In genomic region chr7:17545348-17545747, GRCh38 we compare ENCODE assay signal across 26 cellular contexts.
DNase-seq lines count a peak whose midpoint lies in the region; ATAC-seq, FAIRE-seq and TF ChIP-seq lines count a peak whose summit lies in the region.
"Had no signal": no experiment of that assay in that cellular context is flagged by ENCODE, and none has a peak within 500 bp of the region (broad histone marks: within the 10 kb centered on the region; RNA-seq: fewer than 3 reads in every experiment).

No MANE protein-coding gene starts in this region.

- H3K9me2 ChIP-seq in GM23248 (ENCODE audit: insufficient read depth) = no peaks in the 10 kb centered on the region

- peak; percentile 58 for FAIRE-seq in kidney (lab: Jason Lieb, UNC)
- FAIRE-seq: colon, GM18507, H1, K562 had no signal

- intact Hi-C loops in kidney (cut with DNase I) (no loop called here), sigmoid colon (cut with DNase I) (no loop called here), thyroid gland (cut with DNase I) (no loop called here)

- peak overlapping the region; percentile 64 for H3K4me2 ChIP-seq in GM23248 (ENCODE audit: unreplicated experiment)
- H3K4me2 ChIP-seq: BLaER1 treated with 17β-estradiol and CSF1 and Interleukin-3, amounts not matched to agents 10 nM and 100 nM had no signal

- in situ Hi-C loops in GM23248 (cut with MboI) = no loop called here

- no peak for TF ChIP-seq CTCF in cardiac fibroblast (IDR thresholded peaks at IDR 0.05; ENCODE audit: low read depth, low read length)
- no peak for TF ChIP-seq CTCF in kidney (IDR thresholded peaks at IDR 0.05; ENCODE audit: borderline replicate concordance, extremely low read depth, insufficient read depth)
- TF ChIP-seq CTCF in sigmoid colon (IDR thresholded peaks at IDR 0.05) = no peak
- no peak for TF ChIP-seq CTCF in thyroid gland (IDR thresholded peaks at IDR 0.05)

- H3K27me3 ChIP-seq in GM23248 (replicated peaks; ENCODE audit: insufficient read depth) (no peaks in the 10 kb centered on the region), sigmoid colon (no peaks in the 10 kb centered on the region), thyroid gland (no peaks in the 10 kb centered on the region)
- H3K27me3 ChIP-seq: BLaER1 treated with 17β-estradiol and CSF1 and Interleukin-3, amounts not matched to agents 10 nM and 100 nM; esophagus muscularis mucosa; upper lobe of right lung had no signal

- TF ChIP-seq POLR2A in sigmoid colon (IDR thresholded peaks at IDR 0.05) (no peak), thyroid gland (IDR thresholded peaks at IDR 0.05) (no peak)

- H4K20me1 ChIP-seq in GM23248 (ENCODE audit: insufficient read depth) = no peaks in the 10 kb centered on the region
- H4K20me1 ChIP-seq: BLaER1 treated with 17β-estradiol and CSF1 and Interleukin-3, amounts not matched to agents 10 nM and 100 nM had no signal

- no peaks in the 10 kb centered on the region for H3K79me2 ChIP-seq in GM23248 (ENCODE audit: insufficient read depth)

- H3K9me3 ChIP-seq in GM23248 (ENCODE audit: low read depth) (no peaks in the 10 kb centered on the region), kidney (ENCODE audit: control insufficient read depth in 1 of 2, low read length in 2 of 2) (no peaks in the 10 kb centered on the region), sigmoid colon (no peaks in the 10 kb centered on the region), thyroid gland (no peaks in the 10 kb centered on the region)
- H3K9me3 ChIP-seq: BLaER1 treated with 17β-estradiol and CSF1 and Interleukin-3, amounts not matched to agents 10 nM and 100 nM; upper lobe of right lung had no signal

- no peaks in the 10 kb centered on the region for H3K36me3 ChIP-seq in GM23248 (ENCODE audit: low read depth)
- H3K36me3 ChIP-seq in kidney (ENCODE audit: control insufficient read depth in 1 of 2, insufficient read depth in 2 of 2, low read length in 2 of 2) = no peaks in the 10 kb centered on the region
- H3K36me3 ChIP-seq in sigmoid colon = no peaks in the 10 kb centered on the region
- H3K36me3 ChIP-seq in thyroid gland = no peaks in the 10 kb centered on the region
- H3K36me3 ChIP-seq: BLaER1 treated with 17β-estradiol and CSF1 and Interleukin-3, amounts not matched to agents 10 nM and 100 nM; esophagus muscularis mucosa; upper lobe of right lung had no signal

- ATAC-seq in GM18511 (IDR thresholded peaks at IDR 0.05; ENCODE audit: unreplicated experiment) (no peak), GM18517 (IDR thresholded peaks at IDR 0.05; ENCODE audit: unreplicated experiment) (no peak)
- ATAC-seq: K562, upper lobe of right lung had no signal

- H3K9ac ChIP-seq in GM23248 (no peak overlapping the region), kidney (ENCODE audit: low read length in 2 of 2) (no peak overlapping the region)
- H3K9ac ChIP-seq: BLaER1 treated with 17β-estradiol and CSF1 and Interleukin-3, amounts not matched to agents 10 nM and 100 nM had no signal

- peak overlapping the region; percentile 18; the same call in 1 of the 2 replicates for H2AFZ ChIP-seq in GM23248

- H3K4me1 ChIP-seq in GM23248 (ENCODE audit: insufficient read depth) (peaks cover 22% of the 10 kb centered on the region), kidney (ENCODE audit: control insufficient read depth in 1 of 2, insufficient read depth in 1 of 2, low read depth in 1 of 2, low read length in 2 of 2) (no peaks in the 10 kb centered on the region), sigmoid colon (peaks cover 0 to 16% (median 4%) of the 10 kb centered on the region in 4 donors), thyroid gland (no peaks in the 10 kb centered on the region)
- H3K4me1 ChIP-seq: BLaER1 treated with 17β-estradiol and CSF1 and Interleukin-3, amounts not matched to agents 10 nM and 100 nM; upper lobe of right lung had no signal

- H3K4me3 ChIP-seq in GM23248 (no peak overlapping the region), cardiac fibroblast (replicated peaks in 1 of 2; ENCODE audit: low read depth in 2 of 2, low read length in 2 of 2) (no peak overlapping the region), kidney (ENCODE audit: low read length in 2 of 2) (no peak overlapping the region), sigmoid colon (no peak overlapping the region), thyroid gland (replicated peaks in 1 of 3) (no peak overlapping the region)
- H3K4me3 ChIP-seq: BLaER1 treated with 17β-estradiol and CSF1 and Interleukin-3, amounts not matched to agents 10 nM and 100 nM; esophagus muscularis mucosa; K562; upper lobe of right lung had no signal

- H3F3A ChIP-seq in GM23248 (ENCODE audit: insufficient read depth) = peaks cover 23% of the 10 kb centered on the region

- no peak for DNase-seq in GM23248
- peak; percentile 6 to 51 for DNase-seq in cardiac fibroblast (ENCODE audit: low read depth in 2 of 2)
- no peak for DNase-seq in kidney
- DNase-seq in sigmoid colon = no peak
- DNase-seq in SW480 (ENCODE audit: low spot score) = no peak
- DNase-seq in thyroid gland = no peak
- DNase-seq: activated B cell treated with CpG ODN at 0.5 μM for 24 hours; COR-L47; DMS79; effector memory CD4-positive, alpha-beta T cell; islet precursor cell; mesendoderm; naive B cell; NCI-H1417 treated with DMSO at 0.1 percent for 48 hours; NCI-H2081 treated with DMSO at 0.1 percent for 48 hours; retina; T1000; upper lobe of right lung had no signal

- no peak overlapping the region for H3K27ac ChIP-seq in GM23248
- H3K27ac ChIP-seq in kidney (ENCODE audit: low read depth in 2 of 2, low read length in 2 of 2) = no peak overlapping the region
- H3K27ac ChIP-seq in sigmoid colon = peak overlapping the region in 3 of 4 donors; percentile 13 to 58 (median 32)
- no peak overlapping the region for H3K27ac ChIP-seq in thyroid gland
- H3K27ac ChIP-seq: BLaER1 treated with 17β-estradiol and CSF1 and Interleukin-3, amounts not matched to agents 10 nM and 100 nM; upper lobe of right lung had no signal

- no peak for TF ChIP-seq EP300 in sigmoid colon (IDR thresholded peaks at IDR 0.05)

Comparison
In these comparisons a context has a peak if more than half of its experiments do, and no peak if none do; other contexts are left out.
1. DNase-seq: peak in cardiac fibroblast (2 of 2); none in GM23248 (single experiment), kidney (single experiment), sigmoid colon (single experiment), SW480 (single experiment) and thyroid gland (0 of 2).
2. H3K27ac ChIP-seq: peak in sigmoid colon (3 of 4); none in GM23248 (single experiment), kidney (0 of 2) and thyroid gland (0 of 3).